Comparison of ENCODE assay signal across 15 cellular contexts in the genomic region with DNA sequence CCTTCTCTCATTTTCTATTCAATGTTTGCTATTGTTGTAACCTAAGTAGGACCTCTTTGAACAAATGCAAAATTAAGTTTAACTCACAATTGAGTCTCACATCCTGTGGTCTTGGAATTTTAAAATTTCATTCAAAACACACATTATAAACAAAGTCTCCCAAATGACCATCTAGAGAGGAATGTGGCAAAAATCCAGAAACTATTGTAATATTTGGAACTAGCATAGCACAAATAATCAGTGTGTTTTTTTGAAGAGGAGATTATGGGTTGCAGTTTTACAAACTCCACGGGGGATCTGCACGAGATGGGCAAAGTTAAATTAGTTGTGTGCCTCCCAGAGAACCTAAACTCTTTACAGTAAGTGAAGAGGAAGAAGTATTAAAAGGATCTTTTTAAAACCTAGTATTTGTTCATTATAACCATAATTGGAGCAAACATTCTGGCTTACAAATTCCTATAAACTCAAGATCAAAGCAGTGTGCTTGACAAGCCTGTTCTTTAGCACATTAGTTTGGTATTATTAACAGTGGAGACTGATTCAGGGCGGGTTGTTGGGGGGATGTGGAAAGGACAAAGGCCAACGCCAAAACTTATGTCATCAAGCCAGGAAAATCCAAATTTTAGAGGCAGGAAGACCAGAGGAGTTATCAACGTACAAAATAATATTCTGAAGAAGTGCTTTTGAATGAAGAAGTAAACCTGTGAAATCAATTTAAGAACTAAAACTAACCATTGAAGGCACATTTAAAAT. TPM values are rescaled to one million over a fixed set of nuclear protein-coding genes. Genes with fewer than 3 reads are reported as not detected.
A peak's percentile ranks its signal among the peaks of the same experiment; 100 is the strongest.
DNase-seq lines count a peak whose midpoint lies in the region; ATAC-seq and TF ChIP-seq lines count a peak whose summit lies in the region.
"Had no signal": no experiment of that assay in that cellular context is flagged by ENCODE, and none has a peak within 500 bp of the region (broad histone marks: within the 10 kb centered on the region; RNA-seq: fewer than 3 reads in every experiment).

No MANE protein-coding gene starts in this region.

- peaks cover 22% of the 10 kb centered on the region for H3F3A ChIP-seq in GM23248 (ENCODE audit: insufficient read depth)

- TF ChIP-seq POLR2A in right lobe of liver (IDR thresholded peaks at IDR 0.05): no peak

- peaks cover 36% of the 10 kb centered on the region for H3K4me1 Mint-ChIP-seq in activated CD4-positive, alpha-beta memory T cell treated with anti-CD3 and anti-CD28 coated beads, Interleukin-2, amount 10 ng/mL, durations not matched to agents 7 days and 5 days

- H3K4me3 ChIP-seq in ACC112 (ENCODE audit: low read depth, low read length) (peak overlapping the region; percentile 16; the same call in 1 of the 2 replicates), GM23248 (peak overlapping the region; percentile 36), fibroblast of mammary gland (ENCODE audit: control insufficient read depth, low read depth, low read length) (no peak overlapping the region), colonic mucosa (no peak overlapping the region), right lobe of liver (no peak overlapping the region)
- H3K4me3 ChIP-seq: PC-9 had no signal

- H3K9ac ChIP-seq in GM23248 (no peak overlapping the region; the same call in 1 of the 2 replicates), colonic mucosa (ENCODE audit: low read depth in 2 of 2, low read length in 2 of 2) (no peak overlapping the region)

- intact Hi-C loops in colonic mucosa (cut with DNase I): no loop called here
- intact Hi-C loops in right lobe of liver (cut with DNase I): no loop called here

- no peaks in the 10 kb centered on the region for H3K27me3 Mint-ChIP-seq in activated CD4-positive, alpha-beta memory T cell treated with anti-CD3 and anti-CD28 coated beads, Interleukin-2, amount 10 ng/mL, durations not matched to agents 7 days and 5 days
- H3K27me3 Mint-ChIP-seq: activated naive CD4-positive, alpha-beta T cell treated with anti-CD3 and anti-CD28 coated beads, Interleukin-2, amount 10 ng/mL, durations not matched to agents 7 days and 5 days had no signal

- H3K4me2 ChIP-seq in GM23248 (ENCODE audit: unreplicated experiment): peak overlapping the region; percentile 82
- H3K4me2 ChIP-seq: PC-9 had no signal

- H3K4me3 Mint-ChIP-seq in activated CD4-positive, alpha-beta memory T cell treated with anti-CD3 and anti-CD28 coated beads, Interleukin-2, amount 10 ng/mL, durations not matched to agents 7 days and 5 days: peak overlapping the region; percentile 65
- H3K4me3 Mint-ChIP-seq: activated naive CD4-positive, alpha-beta T cell treated with anti-CD3 and anti-CD28 coated beads, Interleukin-2, amount 10 ng/mL, durations not matched to agents 7 days and 5 days; neural crest cell had no signal

- CTCF ChIA-PET in activated CD4-positive, alpha-beta memory T cell treated with anti-CD3 and anti-CD28 coated beads, Interleukin-2, amount 10 ng/mL, durations not matched to agents 7 days and 5 days (lab: Charles Lee): no interaction called here

- POLR2A ChIA-PET in activated CD4-positive, alpha-beta memory T cell treated with anti-CD3 and anti-CD28 coated beads, Interleukin-2, amount 10 ng/mL, durations not matched to agents 7 days and 5 days (lab: Charles Lee): interaction anchor here (0.7 to 2.6 kb wide), 5 partner anchors 8 to 21 kb away, joined by 3 to 15 read pairs (median 4); no protein-coding TSS in a partner anchor

- H3K36me3 ChIP-seq in ACC112 (ENCODE audit: insufficient read depth, low read length) (no peaks in the 10 kb centered on the region), GM23248 (ENCODE audit: low read depth) (no peaks in the 10 kb centered on the region), colonic mucosa (no peaks in the 10 kb centered on the region), right lobe of liver (no peaks in the 10 kb centered on the region)

- no peaks in the 10 kb centered on the region for H3K9me2 ChIP-seq in GM23248 (ENCODE audit: insufficient read depth)

- in situ Hi-C loops in GM23248 (cut with MboI): no loop called here

- no peaks in the 10 kb centered on the region for H3K79me2 ChIP-seq in ACC112 (ENCODE audit: control insufficient read depth, insufficient read depth, low read length, unreplicated experiment)
- no peaks in the 10 kb centered on the region for H3K79me2 ChIP-seq in GM23248 (ENCODE audit: insufficient read depth)

- peaks cover 26% of the 10 kb centered on the region for H3K4me1 ChIP-seq in ACC112 (ENCODE audit: control insufficient read depth, insufficient read depth, low read length, unreplicated experiment)
- H3K4me1 ChIP-seq in GM23248 (ENCODE audit: insufficient read depth): peaks cover 30% of the 10 kb centered on the region
- H3K4me1 ChIP-seq in colonic mucosa: no peaks in the 10 kb centered on the region
- H3K4me1 ChIP-seq in right lobe of liver: no peaks in the 10 kb centered on the region

- H3K27me3 ChIP-seq in ACC112 (ENCODE audit: insufficient read depth, low read length) (no peaks in the 10 kb centered on the region), GM23248 (replicated peaks; ENCODE audit: insufficient read depth) (no peaks in the 10 kb centered on the region), colonic mucosa (no peaks in the 10 kb centered on the region), right lobe of liver (no peaks in the 10 kb centered on the region)

- peaks cover 5% of the 10 kb centered on the region for H3K9me3 Mint-ChIP-seq in activated CD4-positive, alpha-beta memory T cell treated with anti-CD3 and anti-CD28 coated beads, Interleukin-2, amount 10 ng/mL, durations not matched to agents 7 days and 5 days
- H3K9me3 Mint-ChIP-seq: CD8-positive, alpha-beta T cell; neural crest cell had no signal

- TF ChIP-seq CTCF in fibroblast of mammary gland (conservative IDR thresholded peaks at IDR 0.05; ENCODE audit: control insufficient read depth, insufficient read depth, low read depth, low read length) (no peak), colonic mucosa (IDR thresholded peaks at IDR 0.05) (no peak), right lobe of liver (IDR thresholded peaks at IDR 0.05) (no peak)

- H3K27ac ChIP-seq in ACC112 (ENCODE audit: low read depth, low read length) (peak overlapping the region; percentile 45), GM23248 (peak overlapping the region; percentile 32), colonic mucosa (no peak overlapping the region), right lobe of liver (no peak overlapping the region)
- H3K27ac ChIP-seq: PC-9 had no signal

- peak overlapping the region; percentile 54 for H2AFZ ChIP-seq in ACC112 (ENCODE audit: low read length, unreplicated experiment)
- peak overlapping the region; percentile 21 for H2AFZ ChIP-seq in GM23248
- H2AFZ ChIP-seq: PC-9 had no signal

- DNase-seq in GM23248: peak; percentile 86
- no peak for DNase-seq in activated CD4-positive, alpha-beta memory T cell treated with anti-CD3 and anti-CD28 coated beads, Interleukin-2, amount 10 ng/mL, durations not matched to agents 7 days and 5 days
- DNase-seq in fibroblast of mammary gland (ENCODE audit: low read depth): peak; percentile 67
- DNase-seq in mesenteric fat pad (ENCODE audit: low spot score): no peak
- DNase-seq in colonic mucosa: no peak
- DNase-seq in right lobe of liver: no peak
- DNase-seq: activated naive CD4-positive, alpha-beta T cell treated with anti-CD3 and anti-CD28 coated beads, Interleukin-2, amount 10 ng/mL, durations not matched to agents 7 days and 5 days; CD8-positive, alpha-beta T cell; kidney; NCI-H2029 treated with DMSO at 0.1 percent for 48 hours; PC-9; stimulated activated naive CD4-positive, alpha-beta T cell treated with Interleukin-2 at 50 U/mL for 16 hours had no signal

- H4K20me1 ChIP-seq in GM23248 (ENCODE audit: insufficient read depth): no peaks in the 10 kb centered on the region

- peak overlapping the region; percentile 77 for H3K27ac Mint-ChIP-seq in activated CD4-positive, alpha-beta memory T cell treated with anti-CD3 and anti-CD28 coated beads, Interleukin-2, amount 10 ng/mL, durations not matched to agents 7 days and 5 days
- H3K27ac Mint-ChIP-seq: activated naive CD4-positive, alpha-beta T cell treated with anti-CD3 and anti-CD28 coated beads, Interleukin-2, amount 10 ng/mL, durations not matched to agents 7 days and 5 days; CD8-positive, alpha-beta T cell had no signal

- WGBS in GM23248 (ENCODE audit: low coverage in 1 of 2, low lambda C conversion rate in 2 of 2, missing lambda C conversion rate in 2 of 2), 2 experiments: 10 to 12% methylated on average over 5 of the region's 5 CpGs
- 35% methylated on average over 5 of the region's 5 CpGs for WGBS in right lobe of liver (ENCODE audit: insufficient coverage, low coverage, low lambda C conversion rate, missing lambda C conversion rate)

- H3K9me3 ChIP-seq in GM23248 (ENCODE audit: low read depth): no peaks in the 10 kb centered on the region
- H3K9me3 ChIP-seq in colonic mucosa: no peaks in the 10 kb centered on the region
- H3K9me3 ChIP-seq in right lobe of liver: no peaks in the 10 kb centered on the region

- ATAC-seq in GM18498 (IDR thresholded peaks at IDR 0.05; ENCODE audit: unreplicated experiment) (no peak), right lobe of liver (no peak)
- ATAC-seq: CD8-positive, alpha-beta T cell had no signal

- peaks cover 17% of the 10 kb centered on the region for H3K36me3 Mint-ChIP-seq in activated CD4-positive, alpha-beta memory T cell treated with anti-CD3 and anti-CD28 coated beads, Interleukin-2, amount 10 ng/mL, durations not matched to agents 7 days and 5 days (ENCODE audit: low read depth)
- H3K36me3 Mint-ChIP-seq: CD8-positive, alpha-beta T cell had no signal

RNA-seq across cellular contexts. Expression of a gene that starts 22.4 kb away (rescaled TPM):
- 70.7 and 75.8 TPM in 2 replicates for total RNA-seq in GM23248 (2014; rRNA removed; shearing (Covaris generic))
- 85.1 and 85.4 TPM in 2 replicates for polyA plus RNA-seq in GM23248 (2016; fragmentation: Nextera tagmentation; extraction: Ambion mirVana)
- 100 to 1,000 TPM; 137 to 144 TPM for total RNA-seq in activated CD4-positive, alpha-beta memory T cell treated with anti-CD3 and anti-CD28 coated beads, Interleukin-2, amount 10 ng/mL, durations not matched to agents 7 days and 5 days
- total RNA-seq in mesenteric fat pad: 112 TPM
- 10 to 100 TPM; 41.7 to 98.2 TPM for total RNA-seq in colonic mucosa
- 10 to 100 TPM; 12.0 to 29.3 (median 19.6) TPM for total RNA-seq in right lobe of liver

Comparison
In these comparisons a context has a peak if more than half of its experiments do, and no peak if none do; other contexts are left out.
1. H3K27ac ChIP-seq: peak in ACC112 (single experiment) and GM23248 (single experiment); none in colonic mucosa (single experiment) and right lobe of liver (0 of 3).
2. H3K4me3 ChIP-seq: peak in ACC112 (single experiment) and GM23248 (single experiment); none in fibroblast of mammary gland (single experiment), colonic mucosa (single experiment) and right lobe of liver (0 of 3).
3. DNase-seq: peak in GM23248 (single experiment) and fibroblast of mammary gland (single experiment); none in activated CD4-positive, alpha-beta memory T cell treated with anti-CD3 and anti-CD28 coated beads, Interleukin-2, amount 10 ng/mL, durations not matched to agents 7 days and 5 days (single experiment), mesenteric fat pad (single experiment), colonic mucosa (single experiment) and right lobe of liver (0 of 3).